ENCODE assay signal across 23 cellular contexts in the genomic region with DNA sequence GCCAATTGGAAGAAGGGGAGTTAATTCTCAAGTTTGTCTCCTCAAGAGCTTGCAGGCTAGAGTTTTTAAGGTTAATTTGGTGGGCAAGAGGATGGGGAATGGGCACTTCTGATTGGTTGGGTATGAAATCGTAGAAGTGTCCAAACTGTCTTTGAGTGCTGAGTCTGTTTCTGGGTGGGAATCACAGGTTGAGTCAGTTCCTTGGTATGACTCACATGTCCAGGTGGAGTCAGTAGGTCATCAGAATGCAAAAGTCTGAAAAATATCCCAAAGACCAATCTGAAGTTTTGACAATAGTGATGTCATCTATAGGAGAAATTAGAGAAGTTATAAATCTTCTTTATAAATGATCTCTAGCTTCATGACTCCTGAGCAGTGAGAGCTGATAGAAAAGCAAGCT.
"Had no signal": no experiment of that assay in that cellular context is flagged by ENCODE, and none has a peak within 500 bp of the region (broad histone marks: within the 10 kb centered on the region; RNA-seq: fewer than 3 reads in every experiment).

No MANE protein-coding gene starts in this region.

- DNase-seq: colonic mucosa; dermis blood vessel endothelial cell; endodermal cell; foreskin melanocyte; heart left ventricle; hypothalamus; islet precursor cell; left cardiac atrium; left ventricle myocardium superior; mesendoderm; naive B cell; occipital lobe; pancreas; spleen; stimulated activated CD4-positive, alpha-beta T cell treated with anti-CD3 and anti-CD28 coated beads, Interleukin-15, amount 100 ng/mL, for 24 hours; stimulated activated CD4-positive, alpha-beta T cell treated with anti-CD3 and anti-CD28 coated beads, Interleukin-1b, Interleukin-23, amount 100 ng/mL, for 48 hours; stimulated activated CD4-positive, alpha-beta T cell treated with anti-CD3 and anti-CD28 coated beads, Interleukin-4, amount 100 ng/mL, for 24 hours; tibial artery; upper lobe of left lung had no signal

- H3K27ac ChIP-seq: colonic mucosa, heart left ventricle, pancreas, spleen, tibial artery, upper lobe of left lung, vagina had no signal

- H3K4me1 ChIP-seq: colonic mucosa, heart left ventricle, pancreas, spleen, tibial artery, upper lobe of left lung, vagina had no signal

- H3K4me3 ChIP-seq: colonic mucosa, heart left ventricle, lung, pancreas, spleen, tibial artery, upper lobe of left lung, vagina had no signal

- H3K27me3 ChIP-seq: colonic mucosa, heart left ventricle, pancreas, spleen, tibial artery, upper lobe of left lung, vagina had no signal

- ATAC-seq: heart left ventricle; left cardiac atrium; left ventricle myocardium superior; pancreas; sciatic nerve; stimulated activated memory B cell treated with anti-CD40 and anti-IgM and Interleukin-4, amounts not matched to agents 10 μg/mL and 1 μg/mL and 100 μg/mL, for 72 hours had no signal

- H3K36me3 ChIP-seq: colonic mucosa, heart left ventricle, pancreas, spleen, tibial artery, upper lobe of left lung, vagina had no signal

- H3K9me3 ChIP-seq: colonic mucosa, heart left ventricle, pancreas, spleen, tibial artery, upper lobe of left lung, vagina had no signal
